In the genomic region with DNA sequence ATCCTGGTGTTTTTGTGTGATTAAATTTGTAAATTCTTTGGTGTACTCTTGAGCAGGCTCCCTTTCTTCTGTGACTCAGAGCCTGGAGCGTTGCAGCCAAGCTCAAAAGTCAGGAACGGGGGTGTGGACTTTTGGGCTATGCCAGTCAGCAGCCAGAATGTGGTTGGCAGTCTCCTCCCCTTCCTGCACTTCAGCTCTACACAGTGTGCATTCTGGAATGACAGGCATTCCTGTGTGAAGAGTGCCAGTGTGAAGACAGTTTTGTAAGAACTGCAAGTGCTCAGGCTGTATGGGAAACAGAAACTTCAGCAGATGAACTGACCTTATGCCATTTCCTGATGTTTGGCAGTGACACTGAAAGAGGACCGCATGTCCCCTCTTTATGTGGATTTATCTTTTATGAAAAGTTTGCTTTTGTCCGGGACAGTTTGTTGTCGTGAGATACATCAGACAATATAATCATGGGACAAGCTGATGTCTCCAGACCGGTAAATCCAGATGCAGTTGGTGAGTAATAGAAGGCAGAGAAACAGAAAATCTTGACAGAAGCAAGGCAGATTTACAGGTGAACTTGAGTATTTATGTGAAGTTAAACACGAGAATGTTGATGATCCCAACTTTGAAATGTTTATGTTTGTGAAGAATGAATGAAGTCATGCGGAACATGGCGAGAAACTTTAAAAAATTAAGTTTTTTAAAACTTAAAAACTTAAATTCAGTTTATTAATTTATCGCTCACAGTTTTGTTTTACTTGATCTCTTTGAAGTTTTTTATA, we compare ENCODE assay signal across 1 cellular context.
A peak's percentile ranks its signal among the peaks of the same experiment; 100 is the strongest.
TF ChIP-seq lines count a peak whose summit lies in the region.

No MANE protein-coding gene starts in this region.

TF ChIP-seq in GM12878, 131 proteins besides CTCF, POLR2A, EP300 and RAD21 (continued from another document):
- TF ChIP-seq E2F8 (IDR thresholded peaks at IDR 0.05; ENCODE audit: low read depth, partially characterized antibody) (no peak), IKZF2 (IDR thresholded peaks at IDR 0.05) (0 out of 4 replicates have a peak, but pooled peaks of 1 of the 2 experiments have one; percentile 29)
